In genomic region chr14:37230551-37231194, GRCh38 we compare ENCODE assay signal across 9 cellular contexts. TPM values are rescaled to one million over a fixed set of nuclear protein-coding genes. Genes with fewer than 3 reads are reported as not detected.
DNase-seq lines count a peak whose midpoint lies in the region; ATAC-seq and TF ChIP-seq lines count a peak whose summit lies in the region.
"Had no signal": no experiment of that assay in that cellular context is flagged by ENCODE, and none has a peak within 500 bp of the region (broad histone marks: within the 10 kb centered on the region; RNA-seq: fewer than 3 reads in every experiment).

No MANE protein-coding gene starts in this region.

- H3K4me3 ChIP-seq in AG04450 (ENCODE audit: low read depth, low read length): no peak overlapping the region
- no peak overlapping the region for H3K4me3 ChIP-seq in adrenal gland
- no peak overlapping the region for H3K4me3 ChIP-seq in testis

- no peaks in the 10 kb centered on the region for H3K36me3 ChIP-seq in adrenal gland (replicated peaks in 1 of 2)
- H3K36me3 ChIP-seq in testis (ENCODE audit: low read depth, missing control alignments): no peaks in the 10 kb centered on the region

- no peaks in the 10 kb centered on the region for H3K36me3 Mint-ChIP-seq in activated naive CD4-positive, alpha-beta T cell treated with anti-CD3 and anti-CD28 coated beads, Interleukin-2, amount 10 ng/mL, durations not matched to agents 7 days and 5 days

- H3K27me3 Mint-ChIP-seq in activated naive CD4-positive, alpha-beta T cell treated with anti-CD3 and anti-CD28 coated beads, Interleukin-2, amount 10 ng/mL, durations not matched to agents 7 days and 5 days: no peaks in the 10 kb centered on the region

- intact Hi-C loops in adrenal gland (cut with DNase I): no loop called here
- intact Hi-C loops in testis (cut with DNase I; ENCODE audit: low total_unique reads): no loop called here

- POLR2A ChIA-PET in AG04450 (lab: Yijun Ruan, JAX): interaction anchor here (0.5 to 1.0 kb wide), 2 partner anchors 34 to 59 kb away, joined by 3 to 4 read pairs; partner anchors contain the start of gene SLC25A21

- no peak overlapping the region for H3K27ac Mint-ChIP-seq in activated naive CD4-positive, alpha-beta T cell treated with anti-CD3 and anti-CD28 coated beads, Interleukin-2, amount 10 ng/mL, durations not matched to agents 7 days and 5 days

- TF ChIP-seq POLR2A in adrenal gland (IDR thresholded peaks at IDR 0.05): no peak
- no peak for TF ChIP-seq POLR2A in testis (IDR thresholded peaks at IDR 0.05)

- peak; percentile 76 for TF ChIP-seq CTCF in AG04450 (IDR thresholded peaks at IDR 0.05; ENCODE audit: low read depth, low read length)
- peak; percentile 72 for TF ChIP-seq CTCF in GM13977 (IDR thresholded peaks at IDR 0.05; ENCODE audit: extremely low read depth, insufficient read depth, missing control alignments)
- peak; percentile 47 to 88 (median 62) for TF ChIP-seq CTCF in adrenal gland (IDR thresholded peaks at IDR 0.05)
- TF ChIP-seq CTCF in testis (IDR thresholded peaks at IDR 0.05): peak; percentile 52 to 96 (median 58)

- H3K4me1 Mint-ChIP-seq in activated naive CD4-positive, alpha-beta T cell treated with anti-CD3 and anti-CD28 coated beads, Interleukin-2, amount 10 ng/mL, durations not matched to agents 7 days and 5 days: no peaks in the 10 kb centered on the region

- no peak overlapping the region for H3K27ac ChIP-seq in AG04450 (ENCODE audit: low read depth, low read length)
- no peak overlapping the region for H3K27ac ChIP-seq in adrenal gland
- no peak overlapping the region for H3K27ac ChIP-seq in testis
- H3K27ac ChIP-seq: epithelial cell of prostate had no signal

- CTCF ChIA-PET in AG04450 (lab: Charles Lee): interaction anchor here (0.6 to 6.7 kb wide), 57 partner anchors 8 to 1851 kb away, joined by 3 to 86 read pairs (median 4); partner anchors contain the start of genes FOXA1, MIPOL1 and SLC25A21
- CTCF ChIA-PET in activated naive CD4-positive, alpha-beta T cell treated with anti-CD3 and anti-CD28 coated beads, Interleukin-2, amount 10 ng/mL, durations not matched to agents 7 days and 5 days (lab: Charles Lee): interaction anchor here (0.6 to 2.0 kb wide), 9 partner anchors 8 to 644 kb away, joined by 3 to 10 read pairs (median 3); no protein-coding TSS in a partner anchor

- H3K4me1 ChIP-seq in adrenal gland (replicated peaks in 1 of 2) (no peaks in the 10 kb centered on the region), testis (no peaks in the 10 kb centered on the region)

- in situ Hi-C loops in GM13977 (cut with MboI; ENCODE audit: low pct_unique_long_range_greater_than_20kb, low sequenced_read_pairs, unreplicated experiment): loop anchor here (25.0 kb wide), 1 partner anchor 657 kb away; no protein-coding TSS in a partner anchor

- peak; percentile 38 for DNase-seq in AG04450 (ENCODE audit: low read depth, low spot score)
- peak; percentile 24 for DNase-seq in GM13977 (ENCODE audit: low spot score)
- peak; percentile 82 for DNase-seq in NCI-H2227 (lab: John Stamatoyannopoulos, UW; ENCODE audit: unreplicated experiment)
- peak in 2 of 7 donors; percentile 16 to 23 for DNase-seq in adrenal gland
- peak; percentile 11 for DNase-seq in iPS DF 4.7 (ENCODE audit: extremely low read depth, low spot score)
- DNase-seq in testis: peak; percentile 25
- DNase-seq in activated naive CD4-positive, alpha-beta T cell treated with anti-CD3 and anti-CD28 coated beads, Interleukin-2, amount 10 ng/mL, durations not matched to agents 7 days and 5 days: no peak

- 57 to 61% (median 59%) methylated on average over 5 of the region's 5 CpGs for WGBS in adrenal gland, 4 donors
- WGBS in testis, 2 donors: 60 to 67% methylated on average over 5 of the region's 5 CpGs

- H3K9me3 Mint-ChIP-seq in activated naive CD4-positive, alpha-beta T cell treated with anti-CD3 and anti-CD28 coated beads, Interleukin-2, amount 10 ng/mL, durations not matched to agents 7 days and 5 days: peaks cover 6% of the 10 kb centered on the region

- peak; percentile 78 for ATAC-seq in HG03175 (IDR thresholded peaks at IDR 0.05; ENCODE audit: unreplicated experiment)

- H3K27me3 ChIP-seq in AG04450 (ENCODE audit: control insufficient read depth, insufficient read depth, low read length): no peaks in the 10 kb centered on the region
- H3K27me3 ChIP-seq in adrenal gland: no peaks in the 10 kb centered on the region
- no peaks in the 10 kb centered on the region for H3K27me3 ChIP-seq in testis

- H3K4me3 Mint-ChIP-seq in activated naive CD4-positive, alpha-beta T cell treated with anti-CD3 and anti-CD28 coated beads, Interleukin-2, amount 10 ng/mL, durations not matched to agents 7 days and 5 days: no peak overlapping the region

- H3K9me3 ChIP-seq in AG04450 (ENCODE audit: control insufficient read depth, insufficient read depth, low read length): no peaks in the 10 kb centered on the region
- no peaks in the 10 kb centered on the region for H3K9me3 ChIP-seq in adrenal gland (replicated peaks in 1 of 3)
- no peaks in the 10 kb centered on the region for H3K9me3 ChIP-seq in testis

RNA-seq across cellular contexts. Expression of gene MIPOL1, which starts 32.9 kb away (rescaled TPM):
- polyA plus RNA-seq in AG04450 (2011; rRNA removed) (4.8 and 7.0 TPM in 2 replicates), adrenal gland (1 to 10 TPM; 2.6 to 7.0 (median 2.6) TPM), testis (ENCODE audit: insufficient read depth, low read depth, low replicate concordance) (9.0 TPM)
- 7.4 and 10.5 TPM in 2 replicates for polyA minus RNA-seq in AG04450 (2011; rRNA and poly(A)+ RNA removed)
- total RNA-seq in adrenal gland (10 to 100 TPM in 4 of 8 donors, 1 to 10 TPM in 4; 2.9 to 18.2 (median 9.7) TPM), testis (10 to 100 TPM; 31.6 to 38.8 TPM)

RNA-seq across cellular contexts. Expression of gene SLC25A21, which starts 58.3 kb away (rescaled TPM):
- polyA plus RNA-seq in AG04450 (2011; rRNA removed) (1.5 and 2.0 TPM in 2 replicates), adrenal gland (under 1 TPM; 0.17 to 0.68 (median 0.24) TPM), testis (ENCODE audit: insufficient read depth, low read depth, low replicate concordance) (4.4 TPM)
- 0.78 and 1.6 TPM in 2 replicates for polyA minus RNA-seq in AG04450 (2011; rRNA and poly(A)+ RNA removed)
- total RNA-seq in adrenal gland (1 to 10 TPM in 1 of 8 donors, under 1 TPM in 7; 0.14 to 1.0 (median 0.68) TPM), testis (10 to 100 TPM; 13.6 to 16.0 TPM)
